15 cellular contexts compared by ENCODE assay signal in the genomic region with DNA sequence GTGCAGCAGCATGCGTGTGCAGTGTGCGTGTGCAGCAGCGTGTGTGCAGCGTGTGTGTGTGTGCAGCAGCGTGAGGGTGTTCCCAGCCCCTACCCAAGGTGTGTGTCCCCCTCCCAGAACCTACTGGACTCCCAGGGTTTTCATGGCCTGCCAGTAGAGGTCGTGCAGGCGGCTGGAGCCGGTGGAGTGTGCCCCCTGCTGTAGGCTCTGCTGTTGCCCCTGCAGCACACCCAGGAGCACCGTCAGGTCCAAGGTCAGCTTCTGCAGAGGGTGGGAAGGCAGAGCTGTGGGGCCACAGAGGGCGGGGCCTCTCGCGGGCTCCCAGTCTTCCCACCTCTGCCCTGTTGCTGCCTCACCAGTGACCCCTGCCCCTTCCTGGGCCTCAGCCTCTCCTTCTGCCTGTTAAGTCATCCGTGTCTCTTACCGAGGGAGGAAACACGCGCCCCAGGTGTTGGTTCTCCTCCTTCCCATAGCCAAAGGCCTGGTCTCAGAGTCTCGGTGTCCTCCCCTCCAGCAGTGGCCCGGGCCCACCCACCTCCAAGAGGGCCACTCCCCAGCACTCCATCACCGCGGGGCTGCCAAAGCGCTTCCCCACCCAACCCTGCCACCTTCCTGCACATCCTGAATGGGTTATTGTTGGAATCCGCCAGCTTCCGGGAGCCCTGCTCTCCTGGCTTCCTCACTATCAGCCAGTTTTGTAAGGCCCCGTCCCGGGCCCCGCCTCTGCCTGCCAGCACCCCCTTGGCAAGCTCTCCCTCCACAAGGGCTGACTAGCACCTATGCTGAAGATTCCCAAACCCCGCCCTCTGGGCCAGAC. TPM values are rescaled to one million over a fixed set of nuclear protein-coding genes. Genes with fewer than 3 reads are reported as not detected.
A peak's percentile ranks its signal among the peaks of the same experiment; 100 is the strongest.
DNase-seq lines count a peak whose midpoint lies in the region; ATAC-seq and TF ChIP-seq lines count a peak whose summit lies in the region.
"Had no signal": no experiment of that assay in that cellular context is flagged by ENCODE, and none has a peak within 500 bp of the region (broad histone marks: within the 10 kb centered on the region; RNA-seq: fewer than 3 reads in every experiment).

No MANE protein-coding gene starts in this region.

- no TSS peak for BruUV-seq in mammary epithelial cell (replicated peaks; lab: Mats Ljungman, UMichigan)

- H3K4me1 ChIP-seq in breast epithelium: peaks cover 16 to 22% of the 10 kb centered on the region in 2 donors
- no peaks in the 10 kb centered on the region for H3K4me1 ChIP-seq in mammary epithelial cell (ENCODE audit: insufficient read depth, low read length)

- H3K27ac Mint-ChIP-seq in activated T-helper 2 cell treated with anti-CD3 and anti-CD28 coated beads, Interferon-gamma antibody, Interleukin-2, Interleukin-4, amounts not matched to agents 10 μg/mL and 5 μg/mL and 100 μg/mL, durations not matched to agents 14 hours and 24 hours and 36 hours: no peak overlapping the region
- H3K27ac Mint-ChIP-seq: T-helper 1 cell treated with Interleukin-12 subunit alpha and Interleukin-12 subunit beta and Interleukin-4 antibody, amounts not matched to agents 30 μg/mL and 1 μg/mL, for 36 hours had no signal

- dilution Hi-C loops in mammary epithelial cell (cut with HindIII; ENCODE audit: low sequenced_read_pairs): no loop called here

- H3K27ac ChIP-seq in breast epithelium: peak overlapping the region; percentile 41 to 57
- no peak overlapping the region for H3K27ac ChIP-seq in mammary epithelial cell (ENCODE audit: insufficient read depth, low read depth, low read length)
- H3K27ac ChIP-seq in cingulate gyrus (ENCODE audit: low read depth, low read length): peak overlapping the region; percentile 29
- H3K27ac ChIP-seq: KMS-11, tibial artery had no signal

- in situ Hi-C loops in mammary epithelial cell (cut with MboI; ENCODE audit: low sequenced_read_pairs in 2 of 2): no loop called here

- TF ChIP-seq CTCF in breast epithelium (IDR thresholded peaks at IDR 0.05) (no peak), mammary epithelial cell (conservative IDR thresholded peaks at IDR 0.05 in 1 of 2, IDR thresholded peaks at IDR 0.05 in 1 of 2; ENCODE audit: extremely low read depth in 1 of 2, insufficient read depth in 1 of 2, low read depth in 1 of 2, low read length in 2 of 2) (peak in 1 of 2 donors; percentile 9)

- no peak overlapping the region for H3K4me3 ChIP-seq in breast epithelium
- H3K4me3 ChIP-seq in mammary epithelial cell (replicated peaks in 1 of 3; ENCODE audit: insufficient read depth in 1 of 3, low read depth in 2 of 3, low read length in 3 of 3): no peak overlapping the region
- H3K4me3 ChIP-seq: tibial artery had no signal

- peak; percentile 15 for ATAC-seq in left lobe of liver
- no peak for ATAC-seq in HG03108 (IDR thresholded peaks at IDR 0.05; ENCODE audit: unreplicated experiment)

- H3K9ac ChIP-seq in mammary epithelial cell (ENCODE audit: insufficient read depth, low read length): no peak overlapping the region
- H3K9ac ChIP-seq: KMS-11 had no signal

- H3K4me1 Mint-ChIP-seq in activated T-helper 2 cell treated with anti-CD3 and anti-CD28 coated beads, Interferon-gamma antibody, Interleukin-2, Interleukin-4, amounts not matched to agents 10 μg/mL and 5 μg/mL and 100 μg/mL, durations not matched to agents 14 hours and 24 hours and 36 hours (ENCODE audit: low read depth): no peaks in the 10 kb centered on the region

- intact Hi-C loops in breast epithelium (cut with DNase I; ENCODE audit: low total_unique reads) (no loop called here), mammary epithelial cell (cut with micrococcal nuclease) (no loop called here)
- intact Hi-C loops in activated T-helper 2 cell treated with anti-CD3 and anti-CD28 coated beads, Interferon-gamma antibody, Interleukin-2, Interleukin-4, amounts not matched to agents 10 μg/mL and 5 μg/mL and 100 μg/mL, durations not matched to agents 14 hours and 24 hours and 36 hours (cut with micrococcal nuclease): no loop called here

- no peak for TF ChIP-seq POLR2A in breast epithelium (IDR thresholded peaks at IDR 0.05)

- H3K9me3 ChIP-seq in breast epithelium (no peaks in the 10 kb centered on the region), mammary epithelial cell (replicated peaks; ENCODE audit: insufficient read depth, low read length) (no peaks in the 10 kb centered on the region)
- H3K9me3 ChIP-seq: tibial artery had no signal

- H4K20me1 ChIP-seq in mammary epithelial cell (ENCODE audit: insufficient read depth, low read length): no peaks in the 10 kb centered on the region

- WGBS in mammary epithelial cell (ENCODE audit: low coverage, missing lambda C conversion rate): 96% methylated on average over 16 of the region's 27 CpGs

- H3K9me3 Mint-ChIP-seq in activated T-helper 2 cell treated with anti-CD3 and anti-CD28 coated beads, Interferon-gamma antibody, Interleukin-2, Interleukin-4, amounts not matched to agents 10 μg/mL and 5 μg/mL and 100 μg/mL, durations not matched to agents 14 hours and 24 hours and 36 hours: no peaks in the 10 kb centered on the region
- H3K9me3 Mint-ChIP-seq: T-helper 1 cell treated with Interleukin-12 subunit alpha and Interleukin-12 subunit beta and Interleukin-4 antibody, amounts not matched to agents 30 μg/mL and 1 μg/mL, for 36 hours had no signal

- H3K4me3 Mint-ChIP-seq in activated T-helper 2 cell treated with anti-CD3 and anti-CD28 coated beads, Interferon-gamma antibody, Interleukin-2, Interleukin-4, amounts not matched to agents 10 μg/mL and 5 μg/mL and 100 μg/mL, durations not matched to agents 14 hours and 24 hours and 36 hours (ENCODE audit: low read depth): no peak overlapping the region
- H3K4me3 Mint-ChIP-seq: T-helper 1 cell treated with Interleukin-12 subunit alpha and Interleukin-12 subunit beta and Interleukin-4 antibody, amounts not matched to agents 30 μg/mL and 1 μg/mL, for 36 hours had no signal

- DNase-seq in breast epithelium (ENCODE audit: low spot score in 2 of 2) (no peak), mammary epithelial cell (no peak), left lobe of liver (ENCODE audit: low spot score) (no peak), DMS53 (lab: John Stamatoyannopoulos, UW) (no peak)
- DNase-seq in activated naive CD4-positive, alpha-beta T cell treated with anti-CD3 and anti-CD28 coated beads, Interleukin-2, amount 50 U/mL, for 16 hours: no peak
- DNase-seq in activated T-helper 2 cell treated with anti-CD3 and anti-CD28 coated beads, Interferon-gamma antibody, Interleukin-2, Interleukin-4, amounts not matched to agents 10 μg/mL and 5 μg/mL and 100 μg/mL, durations not matched to agents 14 hours and 24 hours and 36 hours (ENCODE audit: low spot score): no peak
- DNase-seq: activated CD8-positive, alpha-beta memory T cell treated with anti-CD3 and anti-CD28 coated beads, Interleukin-2, amount 50 U/mL, for 4 hours; NCI-H510A; stimulated activated CD4-positive, alpha-beta T cell treated with anti-CD3 and anti-CD28 coated beads, Interleukin-4, amount 100 ng/mL, for 4 hours; tibial artery had no signal

- CTCF ChIA-PET in mammary epithelial cell (lab: Charles Lee; ENCODE audit: low non-redundant PET): no interaction called here

- no peaks in the 10 kb centered on the region for H3K79me2 ChIP-seq in mammary epithelial cell (ENCODE audit: insufficient read depth, low read length)

- peaks cover 30% of the 10 kb centered on the region for H3K36me3 Mint-ChIP-seq in activated T-helper 2 cell treated with anti-CD3 and anti-CD28 coated beads, Interferon-gamma antibody, Interleukin-2, Interleukin-4, amounts not matched to agents 10 μg/mL and 5 μg/mL and 100 μg/mL, durations not matched to agents 14 hours and 24 hours and 36 hours (ENCODE audit: low read depth)

- H3K27me3 ChIP-seq in breast epithelium: no peaks in the 10 kb centered on the region
- no peaks in the 10 kb centered on the region for H3K27me3 ChIP-seq in mammary epithelial cell (ENCODE audit: insufficient read depth, low read length)
- H3K27me3 ChIP-seq: tibial artery had no signal

- no peaks in the 10 kb centered on the region for H3K36me3 ChIP-seq in breast epithelium
- H3K36me3 ChIP-seq in mammary epithelial cell (ENCODE audit: insufficient read depth, low read length): peaks cover 16% of the 10 kb centered on the region

- H3K27me3 Mint-ChIP-seq in activated T-helper 2 cell treated with anti-CD3 and anti-CD28 coated beads, Interferon-gamma antibody, Interleukin-2, Interleukin-4, amounts not matched to agents 10 μg/mL and 5 μg/mL and 100 μg/mL, durations not matched to agents 14 hours and 24 hours and 36 hours (ENCODE audit: low read depth): no peaks in the 10 kb centered on the region

- H2AFZ ChIP-seq in mammary epithelial cell (ENCODE audit: low read depth, low read length): no peak overlapping the region

- no peak overlapping the region for H3K4me2 ChIP-seq in mammary epithelial cell (ENCODE audit: insufficient read depth, low read depth, low read length)
- H3K4me2 ChIP-seq: KMS-11 had no signal

RNA-seq across cellular contexts. Expression of a gene that starts 14.8 kb away (rescaled TPM):
- total RNA-seq in breast epithelium: 10 to 100 TPM; 26.9 to 61.6 (median 50.1) TPM
- 100 to 1,000 TPM in 1 of 2 donors, 10 to 100 TPM in 1; 63.2 to 105 TPM for total RNA-seq in mammary epithelial cell
- 44.6 TPM for polyA plus RNA-seq in mammary epithelial cell
- polyA minus RNA-seq in mammary epithelial cell: 80.4 TPM
- total RNA-seq in left lobe of liver: 18.5 TPM
- total RNA-seq in activated T-helper 2 cell treated with anti-CD3 and anti-CD28 coated beads, Interferon-gamma antibody, Interleukin-2, Interleukin-4, amounts not matched to agents 10 μg/mL and 5 μg/mL and 100 μg/mL, durations not matched to agents 14 hours and 24 hours and 36 hours: 136 and 137 TPM in 2 replicates

RNA-seq across cellular contexts. Expression of a gene that starts 19.9 kb away (rescaled TPM):
- total RNA-seq in breast epithelium (10 to 100 TPM in 2 of 3 donors, not detected in 1; 12.8 to 33.8 TPM), mammary epithelial cell (10 to 100 TPM in 1 of 2 donors, 1 to 10 TPM in 1; 3.1 to 13.8 TPM), left lobe of liver (0.35 TPM)
- 2.0 TPM for polyA plus RNA-seq in mammary epithelial cell
- 2.3 TPM for polyA minus RNA-seq in mammary epithelial cell
- total RNA-seq in activated T-helper 2 cell treated with anti-CD3 and anti-CD28 coated beads, Interferon-gamma antibody, Interleukin-2, Interleukin-4, amounts not matched to agents 10 μg/mL and 5 μg/mL and 100 μg/mL, durations not matched to agents 14 hours and 24 hours and 36 hours: not detected in 2 replicates
- polyA plus RNA-seq: neural cell had no signal

RNA-seq across cellular contexts. Expression of a gene that starts 41.8 kb away (rescaled TPM):
- total RNA-seq in breast epithelium (10 to 100 TPM in 2 of 3 donors, 1 to 10 TPM in 1; 5.3 to 14.1 (median 11.5) TPM), mammary epithelial cell (under 1 TPM in 1 of 2 donors, not detected in 1; 0.67 TPM), left lobe of liver (11.4 TPM)
- polyA plus RNA-seq in mammary epithelial cell: not detected
- polyA minus RNA-seq in mammary epithelial cell: 1.3 TPM
- total RNA-seq in activated T-helper 2 cell treated with anti-CD3 and anti-CD28 coated beads, Interferon-gamma antibody, Interleukin-2, Interleukin-4, amounts not matched to agents 10 μg/mL and 5 μg/mL and 100 μg/mL, durations not matched to agents 14 hours and 24 hours and 36 hours: 0.09 and 0.16 TPM in 2 replicates

RNA-seq across cellular contexts. Expression of a gene that starts 43.9 kb away (rescaled TPM):
- 1 to 10 TPM in 1 of 3 donors, under 1 TPM in 2; 0.16 to 1.8 (median 0.98) TPM for total RNA-seq in breast epithelium
- not detected for total RNA-seq in mammary epithelial cell
- polyA plus RNA-seq in mammary epithelial cell: not detected
- polyA minus RNA-seq in mammary epithelial cell: not detected
- total RNA-seq in left lobe of liver: not detected
- total RNA-seq in activated T-helper 2 cell treated with anti-CD3 and anti-CD28 coated beads, Interferon-gamma antibody, Interleukin-2, Interleukin-4, amounts not matched to agents 10 μg/mL and 5 μg/mL and 100 μg/mL, durations not matched to agents 14 hours and 24 hours and 36 hours: not detected in 2 replicates
